In the genomic region with DNA sequence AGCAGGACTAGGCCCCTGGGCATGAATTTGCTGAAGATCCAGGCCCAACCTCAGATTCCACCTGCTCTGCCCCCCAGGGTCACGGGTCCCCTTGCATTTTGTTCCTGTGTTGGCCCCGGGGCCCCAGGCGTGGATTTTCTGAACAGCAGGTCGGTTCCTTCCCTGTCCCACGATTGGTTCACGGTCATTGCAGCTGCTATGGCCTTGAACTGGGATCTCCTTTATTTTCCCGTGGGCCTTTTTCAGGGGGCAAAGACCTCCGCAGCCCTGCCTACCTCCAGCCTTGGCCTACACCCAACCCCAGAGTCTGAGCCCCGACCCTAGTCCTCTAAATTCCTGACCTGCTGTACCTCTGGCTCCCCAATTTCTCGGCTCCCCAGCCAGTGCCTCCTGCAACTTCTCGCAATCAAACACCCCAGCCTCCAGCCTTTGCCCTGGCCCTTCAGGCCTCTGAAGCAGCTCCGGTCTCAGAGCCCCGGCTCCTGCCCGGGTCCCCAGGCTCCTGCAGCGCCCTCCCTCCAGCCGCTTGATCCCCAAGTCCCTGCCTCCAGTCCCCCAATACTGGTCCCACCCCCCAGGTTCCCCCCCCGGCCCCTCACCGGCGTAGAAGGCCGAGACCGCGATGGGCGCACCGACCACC, we compare ENCODE assay signal across 9 cellular contexts. TPM values are rescaled to one million over a fixed set of nuclear protein-coding genes. Genes with fewer than 3 reads are reported as not detected.
DNase-seq lines count a peak whose midpoint lies in the region; ATAC-seq and TF ChIP-seq lines count a peak whose summit lies in the region.
"Not testable (repeated sequence)": the region's sequence is repeated elsewhere in the genome, so short reads cannot be mapped to it uniquely, and the experiment has no call there.
"Had no signal": no experiment of that assay in that cellular context is flagged by ENCODE, and none has a peak within 500 bp of the region (broad histone marks: within the 10 kb centered on the region; RNA-seq: fewer than 3 reads in every experiment).

No MANE protein-coding gene starts in this region.

- H3K4me1 Mint-ChIP-seq in CD14-positive monocyte = peaks cover 40% of the 10 kb centered on the region
- H3K4me1 Mint-ChIP-seq in T-helper 17 cell = peaks cover 16% of the 10 kb centered on the region

- peaks cover 32% of the 10 kb centered on the region for H3K79me2 ChIP-seq in Karpas-422 (ENCODE audit: low read length)
- not testable (repeated sequence) for H3K79me2 ChIP-seq in parathyroid adenoma

- not testable (repeated sequence) for ATAC-seq in T-helper 17 cell
- peak; percentile 10 to 13 for ATAC-seq in activated naive CD4-positive, alpha-beta T cell treated with anti-CD3 and anti-CD28 coated beads, Interleukin-2, amount 50 U/mL, for 72 hours
- peak; percentile 60 for ATAC-seq in left colon

- not testable (repeated sequence) for H3K9me3 ChIP-seq in Karpas-422 (ENCODE audit: low read length); T-helper 17 cell (ENCODE audit: control insufficient read depth, low read length, poor library complexity, severe bottlenecking); endocrine pancreas (ENCODE audit: control insufficient read depth, low read length); parathyroid adenoma (ENCODE audit: control insufficient read depth, low read length); subcutaneous abdominal adipose tissue (ENCODE audit: control insufficient read depth in 5 of 5, low read length in 5 of 5)

- H3K27me3 ChIP-seq in Karpas-422 (ENCODE audit: low read length); endocrine pancreas (ENCODE audit: control insufficient read depth, insufficient read depth, low read length); parathyroid adenoma (ENCODE audit: control insufficient read depth, insufficient read depth, low read length); subcutaneous abdominal adipose tissue (ENCODE audit: control insufficient read depth in 5 of 5, insufficient read depth in 4 of 5, low read length in 5 of 5): not testable (repeated sequence)

- H4K20me1 ChIP-seq in Karpas-422 (ENCODE audit: insufficient read depth, low read depth, low read length) = not testable (repeated sequence)

- H3K36me3 Mint-ChIP-seq in CD14-positive monocyte = peaks cover 10 to 18% of the 10 kb centered on the region in 2 donors
- H3K36me3 Mint-ChIP-seq in T-helper 17 cell (ENCODE audit: low read depth); activated naive CD4-positive, alpha-beta T cell treated with anti-CD3 and anti-CD28 coated beads, Interleukin-2, amount 50 U/mL, for 72 hours: not testable (repeated sequence)

- H3K4me1 ChIP-seq in Karpas-422 (ENCODE audit: low read length) = peaks cover 46% of the 10 kb centered on the region
- H3K4me1 ChIP-seq in endocrine pancreas (ENCODE audit: control insufficient read depth, insufficient read depth, low read length); parathyroid adenoma: not testable (repeated sequence)
- peaks cover 0 to 16% (median 8%) of the 10 kb centered on the region in 5 donors for H3K4me1 ChIP-seq in subcutaneous abdominal adipose tissue (ENCODE audit: control insufficient read depth in 5 of 5, insufficient read depth in 5 of 5, low read length in 5 of 5)

- H3K27me3 Mint-ChIP-seq in CD14-positive monocyte (ENCODE audit: low read depth in 3 of 3); T-helper 17 cell: not testable (repeated sequence)

- intact Hi-C loops in CD14-positive monocyte (cut with micrococcal nuclease); left colon (cut with DNase I, micrococcal nuclease): not testable (repeated sequence)

- peak overlapping the region; percentile 96 for H3K27ac ChIP-seq in Karpas-422 (ENCODE audit: low read length)
- peak overlapping the region; percentile 70 for H3K27ac ChIP-seq in parathyroid adenoma
- H3K27ac ChIP-seq in subcutaneous abdominal adipose tissue (ENCODE audit: low read depth, low read length) = not testable (repeated sequence)

- H3K4me3 Mint-ChIP-seq in CD14-positive monocyte (peak overlapping the region; percentile 85 to 93), T-helper 17 cell (peak overlapping the region; percentile 86)

- not testable (repeated sequence) for DNase-seq in CD14-positive monocyte (ENCODE audit: low spot score); Karpas-422; T-helper 17 cell; activated naive CD4-positive, alpha-beta T cell treated with anti-CD3 and anti-CD28 coated beads, Interleukin-2, amount 50 U/mL, for 72 hours (ENCODE audit: low spot score in 2 of 2); left colon

- H3K9ac ChIP-seq in Karpas-422 (ENCODE audit: low read length) (peak overlapping the region; percentile 95), endocrine pancreas (ENCODE audit: control insufficient read depth, insufficient read depth, low read length) (peak overlapping the region; percentile 26), subcutaneous abdominal adipose tissue (ENCODE audit: low read length in 5 of 5) (peak overlapping the region in 1 of 5 donors; percentile 25)
- H3K9ac ChIP-seq in parathyroid adenoma = not testable (repeated sequence)

- H3K4me3 ChIP-seq in Karpas-422 (ENCODE audit: low read length) (peak overlapping the region; percentile 80), parathyroid adenoma (ENCODE audit: low read depth, low read length) (peak overlapping the region; percentile 55), subcutaneous abdominal adipose tissue (ENCODE audit: low read depth in 1 of 5, low read length in 5 of 5) (peak overlapping the region; percentile 44 to 80 (median 63))
- H3K4me3 ChIP-seq in endocrine pancreas (ENCODE audit: control insufficient read depth, insufficient read depth, low read length) = not testable (repeated sequence)

- H2AFZ ChIP-seq in Karpas-422 (ENCODE audit: low read length) = not testable (repeated sequence)
- peak overlapping the region; percentile 96 for H2AFZ ChIP-seq in parathyroid adenoma

- not testable (repeated sequence) for H3K9me2 ChIP-seq in Karpas-422 (replicated peaks; ENCODE audit: insufficient read depth, low read length)

- not testable (repeated sequence) for TF ChIP-seq CTCF in CD14-positive monocyte (IDR thresholded peaks at IDR 0.05); parathyroid adenoma (IDR thresholded peaks at IDR 0.05)

- peaks cover 23% of the 10 kb centered on the region for H3K36me3 ChIP-seq in Karpas-422 (ENCODE audit: insufficient read depth, low read length)
- not testable (repeated sequence) for H3K36me3 ChIP-seq in endocrine pancreas (ENCODE audit: control insufficient read depth, insufficient read depth, low read length); parathyroid adenoma (ENCODE audit: control insufficient read depth, insufficient read depth, low read length); subcutaneous abdominal adipose tissue (ENCODE audit: control insufficient read depth in 5 of 5, insufficient read depth in 5 of 5, low read length in 5 of 5)

- H3K9me3 Mint-ChIP-seq in CD14-positive monocyte; activated naive CD4-positive, alpha-beta T cell treated with anti-CD3 and anti-CD28 coated beads, Interleukin-2, amount 50 U/mL, for 72 hours: not testable (repeated sequence)

- H3K4me2 ChIP-seq in Karpas-422 (ENCODE audit: low read depth, low read length, poor library complexity, severe bottlenecking) (peak overlapping the region; percentile 88), parathyroid adenoma (ENCODE audit: low read length) (peak overlapping the region; percentile 81)

- H3K27ac Mint-ChIP-seq in CD14-positive monocyte = peak overlapping the region; percentile 35 to 87 (median 78)
- H3K27ac Mint-ChIP-seq in T-helper 17 cell = peak overlapping the region; percentile 78
- H3K27ac Mint-ChIP-seq in activated naive CD4-positive, alpha-beta T cell treated with anti-CD3 and anti-CD28 coated beads, Interleukin-2, amount 50 U/mL, for 72 hours = peak overlapping the region; percentile 74 to 84

RNA-seq across cellular contexts. Expression of a gene that starts 12.8 kb away (rescaled TPM):
- polyA plus RNA-seq in CD14-positive monocyte = 100 to 1,000 TPM; 320 to 362 TPM
- total RNA-seq in Karpas-422 (2014; rRNA removed; shearing (Covaris generic); ENCODE audit: low replicate concordance) = 122 and 179 TPM in 2 replicates
- total RNA-seq in T-helper 17 cell (10 to 100 TPM; 10.6 to 14.4 TPM), left colon (100 to 1,000 TPM; 115 to 135 TPM)
- 10 to 100 TPM in 1 of 2 donors, 1 to 10 TPM in 1; 8.2 to 15.6 TPM for total RNA-seq in activated naive CD4-positive, alpha-beta T cell treated with anti-CD3 and anti-CD28 coated beads, Interleukin-2, amount 50 U/mL, for 72 hours

RNA-seq across cellular contexts. Expression of a gene that starts 15.2 kb away (rescaled TPM):
- polyA plus RNA-seq in CD14-positive monocyte = not detected
- total RNA-seq in Karpas-422 (2014; rRNA removed; shearing (Covaris generic); ENCODE audit: low replicate concordance) = 1.9 and 4.5 TPM in 2 replicates
- 1 to 10 TPM in 1 of 2 donors, not detected in 1; 1.2 TPM for total RNA-seq in T-helper 17 cell
- total RNA-seq in activated naive CD4-positive, alpha-beta T cell treated with anti-CD3 and anti-CD28 coated beads, Interleukin-2, amount 50 U/mL, for 72 hours = under 1 TPM in 1 of 2 donors, not detected in 1; 0.36 TPM
- 1 to 10 TPM; 1.6 to 5.7 TPM for total RNA-seq in left colon
- total RNA-seq: NCI-H460 had no signal

RNA-seq across cellular contexts. Expression of a gene that starts 25.8 kb away (rescaled TPM):
- 1 to 10 TPM in 1 of 2 donors, not detected in 1; 1.1 TPM for polyA plus RNA-seq in CD14-positive monocyte
- total RNA-seq in Karpas-422 (2014; rRNA removed; shearing (Covaris generic); ENCODE audit: low replicate concordance) = 16.1 and 36.1 TPM in 2 replicates
- total RNA-seq in T-helper 17 cell (under 1 TPM in 1 of 2 donors, not detected in 1; 0.22 TPM), left colon (10 to 100 TPM; 26.9 to 30.6 TPM)
- under 1 TPM; 0.30 to 0.54 TPM for total RNA-seq in activated naive CD4-positive, alpha-beta T cell treated with anti-CD3 and anti-CD28 coated beads, Interleukin-2, amount 50 U/mL, for 72 hours

Comparison
In these comparisons a context has a peak if more than half of its experiments do, and no peak if none do; other contexts are left out.
1. RNA of a gene that starts 25.8 kb away (total RNA-seq): 26.9 to 30.6 TPM in left colon and 16.1 to 36.1 TPM in Karpas-422; 0.30 to 0.54 TPM in activated naive CD4-positive, alpha-beta T cell treated with anti-CD3 and anti-CD28 coated beads, Interleukin-2, amount 50 U/mL, for 72 hours and 0.22 TPM in T-helper 17 cell; every median in the first group is over 10 times any median in the second.
2. Peak in every context shown above with its lines, with median percentiles within 50 percentile points of each other: H3K27ac Mint-ChIP-seq.